In the genomic region with DNA sequence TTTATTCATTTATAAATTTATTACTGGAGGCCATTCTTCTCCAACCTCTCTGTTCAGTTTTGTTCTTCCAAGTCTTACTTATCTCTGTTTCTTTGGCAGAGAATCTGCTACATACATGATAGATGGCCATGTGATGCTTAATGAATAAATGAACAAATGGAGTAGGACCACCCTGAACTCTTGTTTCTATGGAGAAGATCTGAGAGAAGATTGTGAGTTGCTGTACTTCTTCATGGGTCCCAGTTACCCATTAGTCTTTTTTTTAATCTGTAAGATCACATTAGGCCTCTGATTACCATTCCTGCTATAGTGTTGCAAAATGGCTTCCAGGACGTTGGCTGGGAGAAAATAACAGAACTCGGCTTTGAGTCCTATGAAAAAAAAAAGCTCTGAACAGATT, we compare ENCODE assay signal across 18 cellular contexts.
"Had no signal": no experiment of that assay in that cellular context is flagged by ENCODE, and none has a peak within 500 bp of the region (broad histone marks: within the 10 kb centered on the region; RNA-seq: fewer than 3 reads in every experiment).

No MANE protein-coding gene starts in this region.

- H3K27ac ChIP-seq: coronary artery, dorsolateral prefrontal cortex, esophagus muscularis mucosa, foreskin keratinocyte, gastroesophageal sphincter, heart left ventricle, hepatocyte, left lung, lower lobe of right lung had no signal

- H3K4me2 ChIP-seq: hepatocyte had no signal

- H3K9me3 ChIP-seq: lower lobe of right lung had no signal

- ATAC-seq: foreskin keratinocyte, gastroesophageal sphincter, heart left ventricle, left cardiac atrium, left lung, left ventricle myocardium superior, lower lobe of right lung, mucosa of descending colon had no signal

- H3K27me3 ChIP-seq: dorsolateral prefrontal cortex, esophagus muscularis mucosa, foreskin keratinocyte, heart left ventricle, hepatocyte, left lung had no signal

- H3K4me3 ChIP-seq: coronary artery, dorsolateral prefrontal cortex, esophagus muscularis mucosa, gastroesophageal sphincter, heart left ventricle, hepatocyte, left lung, lower lobe of right lung, mucosa of descending colon had no signal

- H3K4me1 ChIP-seq: esophagus muscularis mucosa, foreskin keratinocyte, gastroesophageal sphincter, heart left ventricle, left lung, lower lobe of right lung had no signal

- H3K79me2 ChIP-seq: hepatocyte had no signal

- H3K36me3 ChIP-seq: esophagus muscularis mucosa, gastroesophageal sphincter, heart left ventricle, left lung, lower lobe of right lung had no signal

- H2AFZ ChIP-seq: hepatocyte had no signal

- DNase-seq: dermis blood vessel endothelial cell; dorsolateral prefrontal cortex; effector CD4-positive, alpha-beta T cell; effector memory CD4-positive, alpha-beta T cell; foreskin keratinocyte; heart left ventricle; hypothalamus; left cardiac atrium; left ventricle myocardium superior; lower lobe of right lung; mesenchymal stem cell; mucosa of descending colon; naive B cell had no signal
